18 cellular contexts compared by ENCODE assay signal in the genomic region with DNA sequence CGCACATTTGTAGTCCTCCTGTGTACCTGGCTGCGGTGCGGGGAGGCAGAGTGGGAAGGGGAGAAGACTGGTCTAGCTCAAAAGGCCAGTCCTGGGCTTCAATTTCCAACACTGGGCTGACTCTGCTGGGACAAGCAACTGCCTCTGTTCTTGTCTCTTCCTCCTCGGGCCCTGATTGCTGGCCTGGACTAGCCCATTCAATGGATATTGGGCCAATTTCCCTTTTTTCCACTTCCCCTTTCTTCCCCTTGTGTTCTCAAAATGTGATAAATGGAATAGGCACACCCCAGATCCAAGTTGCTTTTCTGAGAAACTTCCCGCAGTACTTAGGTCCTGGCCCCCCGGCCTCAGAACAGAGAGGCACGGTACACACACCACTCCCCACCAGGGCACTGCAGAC. TPM values are rescaled to one million over a fixed set of nuclear protein-coding genes. Genes with fewer than 3 reads are reported as not detected.
DNase-seq lines count a peak whose midpoint lies in the region; ATAC-seq and TF ChIP-seq lines count a peak whose summit lies in the region.
"Had no signal": no experiment of that assay in that cellular context is flagged by ENCODE, and none has a peak within 500 bp of the region (broad histone marks: within the 10 kb centered on the region; RNA-seq: fewer than 3 reads in every experiment).

No MANE protein-coding gene starts in this region.

- intact Hi-C loops in sigmoid colon (cut with DNase I), result no loop called here

- TF ChIP-seq EP300 in sigmoid colon (IDR thresholded peaks at IDR 0.05), result no peak

- H3K9me3 ChIP-seq in sigmoid colon (no peaks in the 10 kb centered on the region), HAP-1 (no peaks in the 10 kb centered on the region)
- H3K9me3 ChIP-seq: neutrophil had no signal

- in situ Hi-C loops in HAP-1 (cut with MboI; ENCODE audit: low sequenced_read_pairs), result no loop called here

- H3K4me3 ChIP-seq in sigmoid colon (no peak overlapping the region), HAP-1 (no peak overlapping the region)

- peaks cover 7% of the 10 kb centered on the region for H3K4me1 ChIP-seq in foreskin keratinocyte
- peaks cover 0 to 91% (median 72%) of the 10 kb centered on the region in 4 donors for H3K4me1 ChIP-seq in sigmoid colon
- H3K4me1 ChIP-seq in HAP-1, result no peaks in the 10 kb centered on the region

- TF ChIP-seq POLR2A in sigmoid colon (IDR thresholded peaks at IDR 0.05), result no peak

- H3K36me3 ChIP-seq in sigmoid colon (peaks cover 0 to 9% (median 0%) of the 10 kb centered on the region in 4 donors), HAP-1 (replicated peaks) (no peaks in the 10 kb centered on the region)
- H3K36me3 ChIP-seq: neutrophil had no signal

- DNase-seq in SKM-1 (lab: John Stamatoyannopoulos, UW; ENCODE audit: unreplicated experiment), result peak; percentile 17
- no peak for DNase-seq in foreskin keratinocyte
- DNase-seq in sigmoid colon, result no peak
- DNase-seq in DMS53 treated with DMSO at 0.1 percent for 48 hours (lab: John Stamatoyannopoulos, UW; ENCODE audit: unreplicated experiment), result no peak
- DNase-seq in amniotic stem cell (lab: John Stamatoyannopoulos, UW), result no peak
- DNase-seq in LoVo (ENCODE audit: low spot score), result no peak
- DNase-seq in HAP-1 (ENCODE audit: low spot score in 2 of 2), result no peak
- DNase-seq: activated CD4-positive, alpha-beta T cell treated with anti-CD3 and anti-CD28 coated beads for 4 hours; COR-L47; effector CD4-positive, alpha-beta T cell; foreskin melanocyte; HFFc6; immature natural killer cell; NCI-H1092; NCI-H82; stimulated activated CD4-positive, alpha-beta T cell treated with anti-CD3 and anti-CD28 coated beads, Interleukin-4, amount 100 ng/mL, for 4 hours had no signal

- H3K27ac ChIP-seq in C4-2B (peak overlapping the region; percentile 17; the same call in 1 of the 2 replicates), foreskin keratinocyte (peak overlapping the region; percentile 39), sigmoid colon (peak overlapping the region in 3 of 4 donors; percentile 82 to 85 (median 83))
- H3K27ac ChIP-seq: neutrophil had no signal

- TF ChIP-seq CTCF in C4-2B (conservative IDR thresholded peaks at IDR 0.05), result no peak
- TF ChIP-seq CTCF in foreskin keratinocyte (conservative IDR thresholded peaks at IDR 0.05), result no peak
- no peak for TF ChIP-seq CTCF in sigmoid colon (IDR thresholded peaks at IDR 0.05)

- no peak for ATAC-seq in foreskin keratinocyte

- 84 to 87% methylated on average over 7 of the region's 7 CpGs for WGBS in sigmoid colon, 2 donors

- H3K27me3 ChIP-seq in foreskin keratinocyte, result no peaks in the 10 kb centered on the region
- H3K27me3 ChIP-seq in sigmoid colon, result no peaks in the 10 kb centered on the region
- H3K27me3 ChIP-seq in HAP-1 (ENCODE audit: low read depth), result no peaks in the 10 kb centered on the region
- H3K27me3 ChIP-seq: neutrophil had no signal

RNA-seq across cellular contexts. Expression of a gene that starts 48.2 kb away (rescaled TPM):
- total RNA-seq in foreskin keratinocyte (10.3 and 12.9 TPM in 2 replicates), sigmoid colon (10 to 100 TPM; 17.4 to 34.3 (median 24.1) TPM)
- polyA plus RNA-seq in foreskin keratinocyte (11.6 and 12.5 TPM in 2 replicates), sigmoid colon (10 to 100 TPM; 25.7 to 31.2 (median 26.4) TPM)

Comparison
In these comparisons a context has a peak if more than half of its experiments do, and no peak if none do; other contexts are left out.
1. H3K27ac ChIP-seq: peak in every context shown above with its lines; median percentile 83 in sigmoid colon; 39 in foreskin keratinocyte; 17 in C4-2B.